Comparison of ENCODE assay signal across 16 cellular contexts in genomic region chr11:130096042-130096441, GRCh38.
"Had no signal": no experiment of that assay in that cellular context is flagged by ENCODE, and none has a peak within 500 bp of the region (broad histone marks: within the 10 kb centered on the region; RNA-seq: fewer than 3 reads in every experiment).

No MANE protein-coding gene starts in this region.

- H3K4me2 ChIP-seq: hepatocyte, smooth muscle cell had no signal

- H3K27ac Mint-ChIP-seq: naive thymus-derived CD4-positive, alpha-beta T cell; type B pancreatic cell had no signal

- H2AFZ ChIP-seq: hepatocyte had no signal

- H3K27ac ChIP-seq: coronary artery, dorsolateral prefrontal cortex, hepatocyte, ovary had no signal

- FAIRE-seq: urothelium cell line had no signal

- H3K9me3 Mint-ChIP-seq: naive thymus-derived CD4-positive, alpha-beta T cell had no signal

- H3K9me3 ChIP-seq: ovary had no signal

- DNase-seq: dorsolateral prefrontal cortex; effector CD8-positive, alpha-beta T cell; foreskin melanocyte; head of caudate nucleus; left colon; mesendoderm; naive thymus-derived CD4-positive, alpha-beta T cell; ovary; right cardiac atrium; stimulated activated CD4-positive, alpha-beta T cell treated with anti-CD3 and anti-CD28 coated beads, Interleukin-2, amount 100 ng/mL, for 48 hours; stimulated activated naive CD4-positive, alpha-beta T cell treated with Interleukin-2 at 50 U/mL for 16 hours had no signal

- H3K36me3 ChIP-seq: ovary had no signal

- H3K27me3 ChIP-seq: dorsolateral prefrontal cortex, hepatocyte, ovary had no signal

- H3K4me3 ChIP-seq: coronary artery, dorsolateral prefrontal cortex, hepatocyte, ovary, smooth muscle cell had no signal

- H3K4me3 Mint-ChIP-seq: naive thymus-derived CD4-positive, alpha-beta T cell; type B pancreatic cell had no signal

- ATAC-seq: left colon; naive thymus-derived CD4-positive, alpha-beta T cell; right cardiac atrium had no signal

- H3K27me3 Mint-ChIP-seq: naive thymus-derived CD4-positive, alpha-beta T cell; type B pancreatic cell had no signal
